ENCODE assay signal across 2 cellular contexts in the genomic region with DNA sequence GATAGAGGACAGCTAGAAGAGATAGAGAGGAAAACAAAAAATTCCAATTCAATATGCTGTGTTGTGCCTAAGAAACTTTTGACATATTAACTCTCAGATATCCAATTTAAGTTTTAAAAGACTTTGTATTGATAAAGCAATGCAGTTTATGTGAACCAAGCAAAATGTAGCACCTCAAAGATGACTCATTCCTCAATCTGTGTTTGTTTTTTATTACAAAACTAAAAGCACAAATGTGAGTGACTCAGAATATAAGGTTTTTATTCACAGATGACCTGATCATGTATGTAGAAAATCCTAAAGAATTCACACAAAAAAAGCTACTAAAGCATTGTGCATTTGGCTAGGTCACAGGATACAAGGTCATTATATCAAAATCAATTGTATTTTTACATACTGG.
TF ChIP-seq lines count a peak whose summit lies in the region.

No MANE protein-coding gene starts in this region.

TF ChIP-seq in IMR-90, 13 proteins besides CTCF, POLR2A, EP300 and RAD21:
- TF ChIP-seq CHD1 (IDR thresholded peaks at IDR 0.05; ENCODE audit: low read depth, low read length) (no peak), FOS (IDR thresholded peaks at IDR 0.05; ENCODE audit: low read depth, low read length) (peak; percentile 4; the same call in 1 of the 2 replicates), MAFK (IDR thresholded peaks at IDR 0.05; ENCODE audit: low read depth, low read length) (no peak)
TF ChIP-seq in IMR-90: peak in this region for 1.

TF ChIP-seq in endothelial cell of umbilical vein, 7 proteins besides CTCF, POLR2A, EP300 and RAD21:
- TF ChIP-seq EZH2 (IDR thresholded peaks at IDR 0.05; ENCODE audit: borderline replicate concordance, low read depth, low read length, severe bottlenecking) = no peak
- TF ChIP-seq FOS (IDR thresholded peaks at IDR 0.05; ENCODE audit: borderline replicate concordance, insufficient read depth, low read length) = peak; percentile 62
